Comparison of ENCODE assay signal across 1 cellular context in the genomic region with DNA sequence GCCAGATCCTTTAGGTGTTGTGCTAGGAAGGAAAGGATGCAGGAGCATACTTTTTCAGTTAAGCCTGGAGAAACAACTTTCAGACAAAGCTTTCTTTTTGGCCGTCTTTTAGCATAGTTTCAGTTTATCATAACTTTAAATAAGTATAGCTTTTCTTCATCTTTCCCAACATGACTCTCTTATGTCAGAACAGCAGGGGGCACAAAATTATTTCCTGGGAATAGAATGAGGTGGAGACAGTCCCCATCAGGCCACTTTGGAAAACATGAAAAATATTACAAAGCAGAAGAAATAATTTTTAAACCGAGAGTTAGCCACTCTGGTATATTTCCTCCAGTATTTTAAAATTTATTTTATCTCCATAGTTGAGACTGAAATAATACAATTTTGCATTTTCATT.
TF ChIP-seq lines count a peak whose summit lies in the region.

No MANE protein-coding gene starts in this region.

TF ChIP-seq in K562, 482 proteins besides CTCF, POLR2A, EP300 and RAD21 (continued from another document):
- no peak for TF ChIP-seq ZNF592 (IDR thresholded peaks at IDR 0.05)
- no peak for TF ChIP-seq HNRNPK (IDR thresholded peaks at IDR 0.05; ENCODE audit: low read depth, low read length, poor library complexity, severe bottlenecking)
